ENCODE assay signal across 10 cellular contexts in genomic region chr10:68871105-68871711, GRCh38. TPM values are rescaled to one million over a fixed set of nuclear protein-coding genes. Genes with fewer than 3 reads are reported as not detected.
DNase-seq lines count a peak whose midpoint lies in the region; ATAC-seq and TF ChIP-seq lines count a peak whose summit lies in the region.
"Had no signal": no experiment of that assay in that cellular context is flagged by ENCODE, and none has a peak within 500 bp of the region (broad histone marks: within the 10 kb centered on the region; RNA-seq: fewer than 3 reads in every experiment).

No MANE protein-coding gene starts in this region.

- ATAC-seq in HG03342 (IDR thresholded peaks at IDR 0.05; ENCODE audit: unreplicated experiment) = no peak

- H3K4me3 ChIP-seq in adipocyte (ENCODE audit: low read length) = peak overlapping the region; percentile 0

- CTCF ChIA-PET in activated naive CD4-positive, alpha-beta T cell treated with anti-CD3 and anti-CD28 coated beads, Interleukin-2, amount 10 ng/mL, durations not matched to agents 7 days and 5 days (lab: Charles Lee) = no interaction called here

- no peak for TF ChIP-seq CTCF in type B pancreatic cell (conservative IDR thresholded peaks at IDR 0.05)

- H3K27me3 Mint-ChIP-seq in activated naive CD4-positive, alpha-beta T cell treated with anti-CD3 and anti-CD28 coated beads, Interleukin-2, amount 50 U/mL, for 24 hours = no peaks in the 10 kb centered on the region
- no peaks in the 10 kb centered on the region for H3K27me3 Mint-ChIP-seq in activated naive CD4-positive, alpha-beta T cell treated with anti-CD3 and anti-CD28 coated beads, Interleukin-2, amount 10 ng/mL, durations not matched to agents 7 days and 5 days
- H3K27me3 Mint-ChIP-seq in type B pancreatic cell = no peaks in the 10 kb centered on the region
- H3K27me3 Mint-ChIP-seq: activated B cell treated with CpG ODN at 0.5 μM for 24 hours had no signal

- H3K27ac Mint-ChIP-seq in activated naive CD4-positive, alpha-beta T cell treated with anti-CD3 and anti-CD28 coated beads, Interleukin-2, amount 50 U/mL, for 24 hours = peak overlapping the region; percentile 71
- no peak overlapping the region for H3K27ac Mint-ChIP-seq in activated naive CD4-positive, alpha-beta T cell treated with anti-CD3 and anti-CD28 coated beads, Interleukin-2, amount 10 ng/mL, durations not matched to agents 7 days and 5 days
- H3K27ac Mint-ChIP-seq in type B pancreatic cell = peak overlapping the region; percentile 21
- H3K27ac Mint-ChIP-seq: activated B cell treated with CpG ODN at 0.5 μM for 24 hours had no signal

- peaks cover 5% of the 10 kb centered on the region for H3K9me3 Mint-ChIP-seq in activated naive CD4-positive, alpha-beta T cell treated with anti-CD3 and anti-CD28 coated beads, Interleukin-2, amount 50 U/mL, for 24 hours
- H3K9me3 Mint-ChIP-seq in activated naive CD4-positive, alpha-beta T cell treated with anti-CD3 and anti-CD28 coated beads, Interleukin-2, amount 10 ng/mL, durations not matched to agents 7 days and 5 days = peaks cover 2% of the 10 kb centered on the region
- peaks cover 4% of the 10 kb centered on the region for H3K9me3 Mint-ChIP-seq in type B pancreatic cell
- H3K9me3 Mint-ChIP-seq: activated B cell treated with CpG ODN at 0.5 μM for 24 hours had no signal

- peaks cover 8% of the 10 kb centered on the region for H3K9me3 ChIP-seq in adipocyte (ENCODE audit: control insufficient read depth, low read length)

- peaks cover 3% of the 10 kb centered on the region for H3K36me3 Mint-ChIP-seq in activated naive CD4-positive, alpha-beta T cell treated with anti-CD3 and anti-CD28 coated beads, Interleukin-2, amount 50 U/mL, for 24 hours
- no peaks in the 10 kb centered on the region for H3K36me3 Mint-ChIP-seq in activated naive CD4-positive, alpha-beta T cell treated with anti-CD3 and anti-CD28 coated beads, Interleukin-2, amount 10 ng/mL, durations not matched to agents 7 days and 5 days
- no peaks in the 10 kb centered on the region for H3K36me3 Mint-ChIP-seq in type B pancreatic cell
- H3K36me3 Mint-ChIP-seq: CD4-positive, CD25-positive, alpha-beta regulatory T cell had no signal

- no peak overlapping the region for H3K4me3 Mint-ChIP-seq in activated naive CD4-positive, alpha-beta T cell treated with anti-CD3 and anti-CD28 coated beads, Interleukin-2, amount 50 U/mL, for 24 hours
- H3K4me3 Mint-ChIP-seq in activated naive CD4-positive, alpha-beta T cell treated with anti-CD3 and anti-CD28 coated beads, Interleukin-2, amount 10 ng/mL, durations not matched to agents 7 days and 5 days = no peak overlapping the region
- peak overlapping the region; percentile 50 for H3K4me3 Mint-ChIP-seq in type B pancreatic cell
- H3K4me3 Mint-ChIP-seq: activated B cell treated with CpG ODN at 0.5 μM for 24 hours; CD4-positive, CD25-positive, alpha-beta regulatory T cell had no signal

- H3K27me3 ChIP-seq in adipocyte (replicated peaks; ENCODE audit: control insufficient read depth, insufficient read depth, low read length) = no peaks in the 10 kb centered on the region

- DNase-seq in activated naive CD4-positive, alpha-beta T cell treated with anti-CD3 and anti-CD28 coated beads, Interleukin-2, amount 10 ng/mL, durations not matched to agents 7 days and 5 days = no peak
- DNase-seq in adipocyte (ENCODE audit: low read depth) (peak; percentile 69), iPS-NIHi7 (ENCODE audit: extremely low spot score) (peak; percentile 45), type B pancreatic cell (ENCODE audit: extremely low spot score, unreplicated experiment) (no peak), T-helper 1 cell (no peak)
- DNase-seq in NK-92 treated with Interleukin-12 subunit alpha and Interleukin-12 subunit beta, amount 100 ng/mL, for 24 hours (lab: John Stamatoyannopoulos, UW) = no peak
- DNase-seq: activated B cell treated with CpG ODN at 0.5 μM for 24 hours had no signal

- H3K4me1 ChIP-seq in adipocyte (ENCODE audit: control insufficient read depth, insufficient read depth, low read length) = peaks cover 41% of the 10 kb centered on the region

- peaks cover 12% of the 10 kb centered on the region for H3K4me1 Mint-ChIP-seq in activated naive CD4-positive, alpha-beta T cell treated with anti-CD3 and anti-CD28 coated beads, Interleukin-2, amount 50 U/mL, for 24 hours
- peaks cover 9% of the 10 kb centered on the region for H3K4me1 Mint-ChIP-seq in activated naive CD4-positive, alpha-beta T cell treated with anti-CD3 and anti-CD28 coated beads, Interleukin-2, amount 10 ng/mL, durations not matched to agents 7 days and 5 days
- H3K4me1 Mint-ChIP-seq in type B pancreatic cell (ENCODE audit: unreplicated experiment) = peaks cover 19% of the 10 kb centered on the region
- H3K4me1 Mint-ChIP-seq: activated B cell treated with CpG ODN at 0.5 μM for 24 hours had no signal

- H3K36me3 ChIP-seq in adipocyte (ENCODE audit: control insufficient read depth, insufficient read depth, low read length, severe bottlenecking) = no peaks in the 10 kb centered on the region

- peak overlapping the region; percentile 24 for H3K9ac ChIP-seq in adipocyte (ENCODE audit: low read length)

RNA-seq across cellular contexts. Expression of gene DDX50, which starts 29.9 kb away (rescaled TPM):
- total RNA-seq in type B pancreatic cell (ENCODE audit: low replicate concordance) = 28.7 and 44.2 TPM in 2 replicates

RNA-seq across cellular contexts. Expression of gene STOX1, which starts 43.9 kb away (rescaled TPM):
- 2.8 and 4.0 TPM in 2 replicates for total RNA-seq in type B pancreatic cell (ENCODE audit: low replicate concordance)

Comparison
In these comparisons a context has a peak if more than half of its experiments do, and no peak if none do; other contexts are left out.
1. DNase-seq: peak in adipocyte (single experiment) and iPS-NIHi7 (single experiment); none in activated naive CD4-positive, alpha-beta T cell treated with anti-CD3 and anti-CD28 coated beads, Interleukin-2, amount 10 ng/mL, durations not matched to agents 7 days and 5 days (single experiment), type B pancreatic cell (single experiment), T-helper 1 cell (0 of 5) and NK-92 treated with Interleukin-12 subunit alpha and Interleukin-12 subunit beta, amount 100 ng/mL, for 24 hours (single experiment).